ENCODE assay signal across 8 cellular contexts in genomic region chr11:63986932-63987513, GRCh38. TPM values are rescaled to one million over a fixed set of nuclear protein-coding genes. Genes with fewer than 3 reads are reported as not detected.
DNase-seq lines count a peak whose midpoint lies in the region; ATAC-seq and TF ChIP-seq lines count a peak whose summit lies in the region.

No MANE protein-coding gene starts in this region.

- TF ChIP-seq CTCF in DND-41 (IDR thresholded peaks at IDR 0.05; ENCODE audit: borderline replicate concordance, extremely low read depth, low read length, poor library complexity, severe bottlenecking) (no peak), RWPE2 (IDR thresholded peaks at IDR 0.05; ENCODE audit: poor library complexity, severe bottlenecking) (no peak), esophagus squamous epithelium (IDR thresholded peaks at IDR 0.05) (no peak), parathyroid adenoma (IDR thresholded peaks at IDR 0.05) (no peak)

- no peaks in the 10 kb centered on the region for H3K27me3 ChIP-seq in DND-41 (ENCODE audit: insufficient read depth, low read length, poor library complexity)
- H3K27me3 ChIP-seq in RWPE2 (ENCODE audit: insufficient read depth, poor library complexity, severe bottlenecking), result no peaks in the 10 kb centered on the region
- H3K27me3 ChIP-seq in esophagus squamous epithelium, result no peaks in the 10 kb centered on the region
- H3K27me3 ChIP-seq in parathyroid adenoma (ENCODE audit: control insufficient read depth, insufficient read depth, low read length), result no peaks in the 10 kb centered on the region

- H3K36me3 ChIP-seq in DND-41 (ENCODE audit: insufficient read depth, low read length), result peaks cover 44% of the 10 kb centered on the region
- H3K36me3 ChIP-seq in RWPE2 (ENCODE audit: low read depth), result peaks cover 32% of the 10 kb centered on the region
- H3K36me3 ChIP-seq in esophagus squamous epithelium, result peaks cover 0 to 43% (median 11%) of the 10 kb centered on the region in 3 donors
- no peaks in the 10 kb centered on the region for H3K36me3 ChIP-seq in parathyroid adenoma (ENCODE audit: control insufficient read depth, insufficient read depth, low read length)

- no peak for ATAC-seq in DND-41 (ENCODE audit: insufficient read depth, low read depth)
- ATAC-seq in RWPE2 (ENCODE audit: low read depth), result no peak; the same call in 2 of the 3 replicates

- peak overlapping the region; percentile 89 to 94 for H3K4me3 ChIP-seq in DND-41 (ENCODE audit: low read depth in 1 of 2, low read length in 2 of 2)
- peak overlapping the region; percentile 81 for H3K4me3 ChIP-seq in RWPE2 (ENCODE audit: severe bottlenecking)
- peak overlapping the region; percentile 87 to 100 (median 98) for H3K4me3 ChIP-seq in esophagus squamous epithelium
- peak overlapping the region; percentile 75 for H3K4me3 ChIP-seq in parathyroid adenoma (ENCODE audit: low read depth, low read length)

- H3K4me1 ChIP-seq in DND-41 (ENCODE audit: insufficient read depth, low read length) (peaks cover 40% of the 10 kb centered on the region), RWPE2 (ENCODE audit: insufficient read depth, poor library complexity, severe bottlenecking) (no peaks in the 10 kb centered on the region), esophagus squamous epithelium (peaks cover 11 to 57% (median 21%) of the 10 kb centered on the region in 3 donors), parathyroid adenoma (no peaks in the 10 kb centered on the region)

- no peak for DNase-seq in DND-41
- no peak for DNase-seq in RWPE2 (ENCODE audit: low spot score)
- DNase-seq in esophagus squamous epithelium (lab: John Stamatoyannopoulos, UW), result no peak
- DNase-seq in middle frontal gyrus (ENCODE audit: extremely low spot score, low spot score), result no peak
- no peak for DNase-seq in UCSD-AML1 (lab: John Stamatoyannopoulos, UW; ENCODE audit: unreplicated experiment)
- DNase-seq in foreskin melanocyte, result no peak
- DNase-seq in medulla oblongata (ENCODE audit: extremely low spot score), result no peak

- intact Hi-C loops in esophagus squamous epithelium (cut with DNase I), result no loop called here

- peak overlapping the region; percentile 90 for H3K27ac ChIP-seq in DND-41 (ENCODE audit: low read length)
- H3K27ac ChIP-seq in RWPE2 (ENCODE audit: poor library complexity, severe bottlenecking), result peak overlapping the region; percentile 77
- peak overlapping the region; percentile 91 to 95 (median 94) for H3K27ac ChIP-seq in esophagus squamous epithelium
- H3K27ac ChIP-seq in parathyroid adenoma, result no peak overlapping the region

- H3K79me2 ChIP-seq in DND-41 (ENCODE audit: insufficient read depth, low read length) (peaks cover 74% of the 10 kb centered on the region), parathyroid adenoma (peaks cover 16% of the 10 kb centered on the region)

- H3K9ac ChIP-seq in DND-41 (ENCODE audit: low read depth, low read length), result peak overlapping the region; percentile 95
- H3K9ac ChIP-seq in parathyroid adenoma, result no peak overlapping the region

- H3K4me2 ChIP-seq in DND-41 (ENCODE audit: insufficient read depth, low read length), result peak overlapping the region; percentile 98
- peak overlapping the region; percentile 86 for H3K4me2 ChIP-seq in parathyroid adenoma (ENCODE audit: low read length)

- H4K20me1 ChIP-seq in DND-41 (ENCODE audit: insufficient read depth, low read length), result peaks cover 38% of the 10 kb centered on the region; the same call in 1 of the 2 replicates

- no peaks in the 10 kb centered on the region for H3K9me3 ChIP-seq in DND-41 (ENCODE audit: insufficient read depth, low read length, severe bottlenecking)
- no peaks in the 10 kb centered on the region for H3K9me3 ChIP-seq in RWPE2 (ENCODE audit: severe bottlenecking)
- H3K9me3 ChIP-seq in esophagus squamous epithelium, result no peaks in the 10 kb centered on the region
- H3K9me3 ChIP-seq in parathyroid adenoma (ENCODE audit: control insufficient read depth, low read length), result no peaks in the 10 kb centered on the region

- H2AFZ ChIP-seq in DND-41 (ENCODE audit: low read depth, low read length) (peak overlapping the region; percentile 90), parathyroid adenoma (peak overlapping the region; percentile 76)

- no peak for TF ChIP-seq POLR2A in esophagus squamous epithelium (IDR thresholded peaks at IDR 0.05)

- WGBS in esophagus squamous epithelium, 2 donors, result 37 to 45% methylated on average over 10 to 12 of the region's 25 CpGs

RNA-seq across cellular contexts. Expression of gene OTUB1, which starts 0.8 kb away (rescaled TPM):
- total RNA-seq in esophagus squamous epithelium, result 10 to 100 TPM; 82.0 to 97.3 (median 89.7) TPM

RNA-seq across cellular contexts. Expression of gene COX8A, which starts 12.6 kb away (rescaled TPM):
- 100 to 1,000 TPM; 417 to 745 (median 637) TPM for total RNA-seq in esophagus squamous epithelium

RNA-seq across cellular contexts. Expression of gene NAA40, which starts 48.2 kb away (rescaled TPM):
- 10 to 100 TPM in 3 of 4 donors, 1 to 10 TPM in 1; 9.8 to 13.2 (median 11.2) TPM for total RNA-seq in esophagus squamous epithelium

RNA-seq across cellular contexts. Expression of gene FLRT1, which starts 48.7 kb away (rescaled TPM):
- total RNA-seq in esophagus squamous epithelium, result under 1 TPM in 3 of 4 donors, not detected in 1; 0.06 to 0.19 (median 0.08) TPM
